ENCODE assay signal across 14 cellular contexts in genomic region chr15:73575636-73576247, GRCh38. TPM values are rescaled to one million over a fixed set of nuclear protein-coding genes. Genes with fewer than 3 reads are reported as not detected.
DNase-seq lines count a peak whose midpoint lies in the region; ATAC-seq and TF ChIP-seq lines count a peak whose summit lies in the region.
"Had no signal": no experiment of that assay in that cellular context is flagged by ENCODE, and none has a peak within 500 bp of the region (broad histone marks: within the 10 kb centered on the region; RNA-seq: fewer than 3 reads in every experiment).

No MANE protein-coding gene starts in this region.

- peaks cover 13% of the 10 kb centered on the region for H3K36me3 Mint-ChIP-seq in activated naive CD8-positive, alpha-beta T cell treated with anti-CD3 and anti-CD28 coated beads for 36 hours
- peaks cover 20% of the 10 kb centered on the region for H3K36me3 Mint-ChIP-seq in activated naive CD8-positive, alpha-beta T cell treated with anti-CD3 and anti-CD28 coated beads, Interleukin-2, amount 50 U/mL, for 24 hours (ENCODE audit: low read depth)

- no peaks in the 10 kb centered on the region for H3K27me3 Mint-ChIP-seq in activated naive CD8-positive, alpha-beta T cell treated with anti-CD3 and anti-CD28 coated beads for 36 hours
- H3K27me3 Mint-ChIP-seq in activated naive CD8-positive, alpha-beta T cell treated with anti-CD3 and anti-CD28 coated beads, Interleukin-2, amount 50 U/mL, for 24 hours: no peaks in the 10 kb centered on the region

- H3K27ac Mint-ChIP-seq in activated naive CD8-positive, alpha-beta T cell treated with anti-CD3 and anti-CD28 coated beads for 36 hours: peak overlapping the region; percentile 42
- H3K27ac Mint-ChIP-seq in activated naive CD8-positive, alpha-beta T cell treated with anti-CD3 and anti-CD28 coated beads, Interleukin-2, amount 50 U/mL, for 24 hours: no peak overlapping the region

- 50 to 71% methylated on average over 3 of the region's 3 CpGs for WGBS in body of pancreas, 2 donors

- H3K9me3 ChIP-seq in body of pancreas: no peaks in the 10 kb centered on the region
- H3K9me3 ChIP-seq: transverse colon had no signal

- no peaks in the 10 kb centered on the region for H3K9me3 Mint-ChIP-seq in activated naive CD8-positive, alpha-beta T cell treated with anti-CD3 and anti-CD28 coated beads for 36 hours
- H3K9me3 Mint-ChIP-seq in activated naive CD8-positive, alpha-beta T cell treated with anti-CD3 and anti-CD28 coated beads, Interleukin-2, amount 50 U/mL, for 24 hours: no peaks in the 10 kb centered on the region

- peaks cover 0 to 5% of the 10 kb centered on the region in 2 donors for H3K36me3 ChIP-seq in body of pancreas (replicated peaks in 1 of 2; ENCODE audit: insufficient read depth in 1 of 2, low read depth in 2 of 2)

- H3K4me3 Mint-ChIP-seq in activated naive CD8-positive, alpha-beta T cell treated with anti-CD3 and anti-CD28 coated beads for 36 hours: no peak overlapping the region
- no peak overlapping the region for H3K4me3 Mint-ChIP-seq in activated naive CD8-positive, alpha-beta T cell treated with anti-CD3 and anti-CD28 coated beads, Interleukin-2, amount 50 U/mL, for 24 hours

- intact Hi-C loops in body of pancreas (cut with DNase I) (no loop called here), left cardiac atrium (cut with DNase I) (no loop called here)

- H3K4me1 ChIP-seq in body of pancreas: peaks cover 23% of the 10 kb centered on the region

- TF ChIP-seq POLR2A in body of pancreas (IDR thresholded peaks at IDR 0.05): no peak

- no peak for TF ChIP-seq CTCF in body of pancreas (IDR thresholded peaks at IDR 0.05)

- no peak for DNase-seq in activated naive CD8-positive, alpha-beta T cell treated with anti-CD3 and anti-CD28 coated beads for 36 hours
- DNase-seq in activated naive CD8-positive, alpha-beta T cell treated with anti-CD3 and anti-CD28 coated beads, Interleukin-2, amount 50 U/mL, for 24 hours: no peak
- peak in 3 of 4 donors; percentile 25 to 71 (median 49) for DNase-seq in body of pancreas
- peak; percentile 42 for DNase-seq in left cardiac atrium
- DNase-seq in hypothalamus (lab: John Stamatoyannopoulos, UW): no peak
- DNase-seq in dermis blood vessel endothelial cell: no peak
- DNase-seq: activated gamma-delta T cell treated with Interleukin-2 at 50 U/mL for 16 hours, DND-41, mesendoderm, NCI-H446 treated with DMSO at 0.1 percent for 48 hours, transverse colon had no signal

- no peaks in the 10 kb centered on the region for H3K4me1 Mint-ChIP-seq in activated naive CD8-positive, alpha-beta T cell treated with anti-CD3 and anti-CD28 coated beads for 36 hours
- H3K4me1 Mint-ChIP-seq in activated naive CD8-positive, alpha-beta T cell treated with anti-CD3 and anti-CD28 coated beads, Interleukin-2, amount 50 U/mL, for 24 hours: peaks cover 17% of the 10 kb centered on the region

- no peaks in the 10 kb centered on the region for H3K27me3 ChIP-seq in body of pancreas
- H3K27me3 ChIP-seq: dorsolateral prefrontal cortex, transverse colon had no signal

- no peak overlapping the region for H3K4me3 ChIP-seq in body of pancreas
- H3K4me3 ChIP-seq: dorsolateral prefrontal cortex, transverse colon had no signal

- H3K27ac ChIP-seq in body of pancreas: no peak overlapping the region
- H3K27ac ChIP-seq: dorsolateral prefrontal cortex had no signal

- ATAC-seq in activated naive CD8-positive, alpha-beta T cell treated with anti-CD3 and anti-CD28 coated beads, Interleukin-2, amount 50 U/mL, for 24 hours: no peak
- ATAC-seq in body of pancreas (no peak), left cardiac atrium (peak; percentile 74 to 91), GM18511 (IDR thresholded peaks at IDR 0.05; ENCODE audit: unreplicated experiment) (no peak), HG03521 (IDR thresholded peaks at IDR 0.05; ENCODE audit: unreplicated experiment) (no peak)

RNA-seq across cellular contexts. Expression of gene NPTN, which starts 57.4 kb away (rescaled TPM):
- 10 to 100 TPM; 41.0 to 43.5 TPM for total RNA-seq in activated naive CD8-positive, alpha-beta T cell treated with anti-CD3 and anti-CD28 coated beads for 36 hours
- total RNA-seq in body of pancreas (10 to 100 TPM; 34.2 to 39.9 TPM), left cardiac atrium (100 to 1,000 TPM; 175 to 223 TPM), dermis blood vessel endothelial cell (102 and 136 TPM in 2 replicates)

Comparison
In these comparisons a context has a peak if more than half of its experiments do, and no peak if none do; other contexts are left out.
1. DNase-seq: peak in body of pancreas (3 of 4) and left cardiac atrium (single experiment); none in activated naive CD8-positive, alpha-beta T cell treated with anti-CD3 and anti-CD28 coated beads for 36 hours (single experiment), activated naive CD8-positive, alpha-beta T cell treated with anti-CD3 and anti-CD28 coated beads, Interleukin-2, amount 50 U/mL, for 24 hours (single experiment), hypothalamus (0 of 51) and dermis blood vessel endothelial cell (single experiment).
2. ATAC-seq: peak in left cardiac atrium (2 of 2); none in activated naive CD8-positive, alpha-beta T cell treated with anti-CD3 and anti-CD28 coated beads, Interleukin-2, amount 50 U/mL, for 24 hours (single experiment), body of pancreas (single experiment), GM18511 (single experiment) and HG03521 (single experiment).